Comparison of ENCODE assay signal across 8 cellular contexts in genomic region chr21:43938751-43939442, GRCh38.
DNase-seq lines count a peak whose midpoint lies in the region; ATAC-seq and TF ChIP-seq lines count a peak whose summit lies in the region.

No MANE protein-coding gene starts in this region.

- H3K9me3 Mint-ChIP-seq in CD4-positive, alpha-beta memory T cell = no peaks in the 10 kb centered on the region
- H3K9me3 Mint-ChIP-seq in glutamatergic neuron (ENCODE audit: unreplicated experiment) = peaks cover 12% of the 10 kb centered on the region

- no peaks in the 10 kb centered on the region for H3K9me3 ChIP-seq in CD4-positive, alpha-beta memory T cell (ENCODE audit: control insufficient read depth in 1 of 2, low read length in 2 of 2)
- no peaks in the 10 kb centered on the region for H3K9me3 ChIP-seq in transverse colon

- intact Hi-C loops in CD4-positive, alpha-beta memory T cell (cut with micrococcal nuclease) = loop anchor here (1.0 to 5.0 kb wide), 5 partner anchors 22 to 129 kb away; no protein-coding TSS in a partner anchor
- intact Hi-C loops in posterior cingulate gyrus (cut with DNase I) = loop anchor here (1.0 kb wide), 1 partner anchor 129 kb away; no protein-coding TSS in a partner anchor
- intact Hi-C loops in transverse colon (cut with DNase I; ENCODE audit: low total_unique reads) = loop anchor here (5.0 kb wide), 1 partner anchor 67 kb away; no protein-coding TSS in a partner anchor

- WGBS in transverse colon (ENCODE audit: low coverage in 1 of 2), 2 donors = 28 to 47% methylated on average over 3 to 26 of the region's 30 CpGs

- peaks cover 6 to 7% of the 10 kb centered on the region in 2 donors for H3K36me3 Mint-ChIP-seq in CD4-positive, alpha-beta memory T cell
- no peaks in the 10 kb centered on the region for H3K36me3 Mint-ChIP-seq in glutamatergic neuron (ENCODE audit: unreplicated experiment)

- peak; percentile 86 to 89 (median 89) for DNase-seq in CD4-positive, alpha-beta memory T cell
- DNase-seq in SHP77 (lab: John Stamatoyannopoulos, UW) = peak; percentile 54
- peak; percentile 63 to 87 (median 82) for DNase-seq in activated naive CD4-positive, alpha-beta T cell (lab: John Stamatoyannopoulos, UW)
- DNase-seq in glutamatergic neuron = peak; percentile 82
- DNase-seq in posterior cingulate gyrus = peak in 8 of 10 donors; percentile 57 to 96 (median 74)
- DNase-seq in transverse colon = peak; percentile 87

- no peaks in the 10 kb centered on the region for H3K27me3 ChIP-seq in CD4-positive, alpha-beta memory T cell (ENCODE audit: insufficient read depth, low read length)
- H3K27me3 ChIP-seq in transverse colon = no peaks in the 10 kb centered on the region

- H3K4me3 Mint-ChIP-seq in CD4-positive, alpha-beta memory T cell = peak overlapping the region; percentile 85 to 93 (median 90)
- no peak overlapping the region for H3K4me3 Mint-ChIP-seq in glutamatergic neuron (ENCODE audit: unreplicated experiment)

- H3K4me1 Mint-ChIP-seq in CD4-positive, alpha-beta memory T cell = peaks cover 12 to 29% (median 17%) of the 10 kb centered on the region in 4 donors
- H3K4me1 Mint-ChIP-seq in glutamatergic neuron (ENCODE audit: low read depth, unreplicated experiment) = peaks cover 4% of the 10 kb centered on the region

- H3K36me3 ChIP-seq in CD4-positive, alpha-beta memory T cell (ENCODE audit: insufficient read depth, low read length) = peaks cover 5% of the 10 kb centered on the region
- H3K36me3 ChIP-seq in transverse colon = no peaks in the 10 kb centered on the region

- no peaks in the 10 kb centered on the region for H3K27me3 Mint-ChIP-seq in CD4-positive, alpha-beta memory T cell
- H3K27me3 Mint-ChIP-seq in glutamatergic neuron (ENCODE audit: unreplicated experiment) = peaks cover 11% of the 10 kb centered on the region

- H3K4me1 ChIP-seq in CD4-positive, alpha-beta memory T cell (ENCODE audit: insufficient read depth, low read length) = peaks cover 23% of the 10 kb centered on the region
- H3K4me1 ChIP-seq in transverse colon = peaks cover 0 to 11% (median 8%) of the 10 kb centered on the region in 4 donors

- CTCF ChIA-PET in CD4-positive, alpha-beta memory T cell (lab: Charles Lee; ENCODE audit: partially characterized antibody) = interaction anchor here (0.7 to 6.1 kb wide), 14 partner anchors 11 to 150 kb away, joined by 3 to 39 read pairs (median 4); partner anchors contain the start of gene RRP1

- TF ChIP-seq CTCF in glutamatergic neuron (IDR thresholded peaks at IDR 0.05; ENCODE audit: partially characterized antibody, unreplicated experiment) (peak; percentile 76), transverse colon (IDR thresholded peaks at IDR 0.05) (peak; percentile 85 to 97 (median 95))

- in situ Hi-C loops in transverse colon (cut with MboI; ENCODE audit: low pct_ligation_motif_present in 1 of 4, low pct_unique_long_range_greater_than_20kb in 1 of 4, low sequenced_read_pairs in 3 of 4) = loop anchor here in 2 of 4 donors (25.0 kb wide), 2 partner anchors 102 to 127 kb away; no protein-coding TSS in a partner anchor

- ATAC-seq in GM19324 (IDR thresholded peaks at IDR 0.05; ENCODE audit: low FRiP score, unreplicated experiment) (peak; percentile 76), HG03457 (IDR thresholded peaks at IDR 0.05; ENCODE audit: unreplicated experiment) (peak; percentile 54)

- peak overlapping the region; percentile 18 to 52 for H3K4me3 ChIP-seq in CD4-positive, alpha-beta memory T cell (ENCODE audit: low read length in 2 of 2)
- H3K4me3 ChIP-seq in transverse colon = peak overlapping the region in 3 of 4 donors; percentile 17 to 38 (median 37)

- H3K27ac Mint-ChIP-seq in CD4-positive, alpha-beta memory T cell = peak overlapping the region; percentile 64 to 91 (median 81)
- no peak overlapping the region for H3K27ac Mint-ChIP-seq in glutamatergic neuron (ENCODE audit: unreplicated experiment)

- POLR2A ChIA-PET in CD4-positive, alpha-beta memory T cell (lab: Charles Lee; ENCODE audit: partially characterized antibody) = interaction anchor here (0.7 to 1.0 kb wide), 2 partner anchors 128 to 1436 kb away, joined by 3 to 4 read pairs; no protein-coding TSS in a partner anchor

- H3K27ac ChIP-seq in CD4-positive, alpha-beta memory T cell (ENCODE audit: low read depth, low read length) = peak overlapping the region; percentile 41
- H3K27ac ChIP-seq in transverse colon = peak overlapping the region in 3 of 4 donors; percentile 24 to 50 (median 27)

- no peak for TF ChIP-seq EP300 in transverse colon (IDR thresholded peaks at IDR 0.05; ENCODE audit: low read depth)

- TF ChIP-seq POLR2A in transverse colon (IDR thresholded peaks at IDR 0.05) = no peak

Comparison
In these comparisons a context has a peak if more than half of its experiments do, and no peak if none do; other contexts are left out.
1. Peak in every context shown above with its lines: DNase-seq, ATAC-seq, H3K4me3 ChIP-seq and H3K27ac ChIP-seq.